In the genomic region with DNA sequence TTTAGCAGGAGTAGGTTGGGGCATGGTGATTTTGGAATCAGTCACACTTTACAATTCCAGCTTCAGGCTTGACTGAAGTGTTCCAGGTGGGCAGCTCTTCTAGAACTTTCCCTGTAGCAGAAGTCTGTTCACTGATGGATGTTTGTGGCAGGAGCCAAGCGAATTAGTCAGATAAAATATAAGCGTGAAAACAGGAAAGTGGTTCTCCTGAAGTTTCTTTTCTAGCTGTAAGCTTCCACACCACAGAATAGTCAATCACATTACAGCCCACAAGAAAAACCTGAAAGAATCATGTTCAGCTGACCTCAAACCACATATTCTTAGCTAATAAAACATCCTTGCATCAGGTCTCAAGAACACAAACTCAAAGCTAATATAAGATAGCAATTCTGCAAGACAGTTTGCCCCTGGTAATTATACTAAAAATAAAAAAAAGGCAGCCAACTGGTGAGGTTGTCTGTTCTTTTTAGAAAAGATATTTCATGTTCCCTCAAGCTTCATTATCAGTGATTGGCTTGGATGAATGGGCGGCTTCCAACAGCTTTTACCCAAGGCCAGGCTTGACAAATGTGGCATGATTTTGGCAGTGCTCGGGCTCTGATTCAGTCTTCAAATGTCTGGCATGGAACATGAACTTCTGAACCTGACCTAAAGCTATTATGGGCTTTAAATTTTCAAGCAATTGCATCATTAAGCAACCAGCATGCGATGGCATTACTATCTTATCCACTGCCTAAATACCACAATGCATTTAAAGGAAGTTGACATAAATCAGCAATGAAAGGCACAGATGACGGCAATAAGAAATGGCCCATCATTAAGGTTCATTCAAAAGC, we compare ENCODE assay signal across 12 cellular contexts.
A peak's percentile ranks its signal among the peaks of the same experiment; 100 is the strongest.
DNase-seq lines count a peak whose midpoint lies in the region; ATAC-seq and TF ChIP-seq lines count a peak whose summit lies in the region.
"Had no signal": no experiment of that assay in that cellular context is flagged by ENCODE, and none has a peak within 500 bp of the region (broad histone marks: within the 10 kb centered on the region; RNA-seq: fewer than 3 reads in every experiment).

No MANE protein-coding gene starts in this region.

- ATAC-seq in GM18502 (IDR thresholded peaks at IDR 0.05; ENCODE audit: poor library complexity, unreplicated experiment), result no peak
- no peak for ATAC-seq in GM18858 (IDR thresholded peaks at IDR 0.05; ENCODE audit: unreplicated experiment)
- ATAC-seq: activated CD4-positive, alpha-beta T cell treated with anti-CD3 and anti-CD28 coated beads for 36 hours had no signal

- H3K36me3 ChIP-seq in hepatocyte (replicated peaks; ENCODE audit: insufficient read depth, low read depth), result no peaks in the 10 kb centered on the region
- H3K36me3 ChIP-seq: BLaER1 had no signal

- H3K4me1 ChIP-seq in hepatocyte (ENCODE audit: insufficient read depth), result no peaks in the 10 kb centered on the region
- H3K4me1 ChIP-seq: BLaER1 had no signal

- H3K9me2 ChIP-seq in hepatocyte (replicated peaks; ENCODE audit: insufficient read depth), result no peaks in the 10 kb centered on the region

- H3K27me3 ChIP-seq in hepatocyte, result no peaks in the 10 kb centered on the region
- H3K27me3 ChIP-seq: BLaER1 had no signal

- no peak overlapping the region for H3K4me2 ChIP-seq in hepatocyte
- H3K4me2 ChIP-seq: BLaER1 had no signal

- no peaks in the 10 kb centered on the region for H4K20me1 ChIP-seq in hepatocyte (ENCODE audit: insufficient read depth, poor library complexity, severe bottlenecking)
- H4K20me1 ChIP-seq: BLaER1 had no signal

- peak; percentile 97 for DNase-seq in A172 (ENCODE audit: low spot score)
- peak; percentile 93 for DNase-seq in LHCN-M2 (ENCODE audit: low read depth)
- peak; percentile 34 for DNase-seq in hepatocyte (ENCODE audit: low spot score)
- no peak for DNase-seq in GDM1 (lab: John Stamatoyannopoulos, UW)
- no peak for DNase-seq in NCI-H345 (lab: John Stamatoyannopoulos, UW)
- DNase-seq: activated CD4-positive, alpha-beta T cell treated with anti-CD3 and anti-CD28 coated beads for 36 hours; midbrain; NCI-H510A had no signal

- no peak overlapping the region for H2AFZ ChIP-seq in hepatocyte

- H3K27ac ChIP-seq in angular gyrus (ENCODE audit: low read depth, low read length) (peak overlapping the region; percentile 58), hepatocyte (peak overlapping the region; percentile 2)
- H3K27ac ChIP-seq: BLaER1 had no signal

- TF ChIP-seq CTCF in hepatocyte (IDR thresholded peaks at IDR 0.05; ENCODE audit: poor library complexity), result no peak

- no peaks in the 10 kb centered on the region for H3K79me2 ChIP-seq in hepatocyte

- 66% methylated on average over 6 of the region's 6 CpGs for WGBS in hepatocyte (ENCODE audit: low lambda C conversion rate, missing lambda C conversion rate)

- no peak overlapping the region for H3K4me3 ChIP-seq in hepatocyte
- H3K4me3 ChIP-seq: BLaER1 had no signal

- H3K9me3 ChIP-seq in hepatocyte (ENCODE audit: low read depth), result no peaks in the 10 kb centered on the region
- H3K9me3 ChIP-seq: BLaER1 had no signal

Comparison
In these comparisons a context has a peak if more than half of its experiments do, and no peak if none do; other contexts are left out.
1. DNase-seq: peak in A172 (single experiment), LHCN-M2 (single experiment) and hepatocyte (single experiment); none in GDM1 (single experiment) and NCI-H345 (single experiment).